In genomic region chr9:136726631-136727191, GRCh38 we compare ENCODE assay signal across 5 cellular contexts. TPM values are rescaled to one million over a fixed set of nuclear protein-coding genes. Genes with fewer than 3 reads are reported as not detected.
DNase-seq lines count a peak whose midpoint lies in the region; ATAC-seq lines count a peak whose summit lies in the region.

No MANE protein-coding gene starts in this region.

- H3K36me3 ChIP-seq in HUES64 (ENCODE audit: insufficient read depth, low read length) (peaks cover 50% of the 10 kb centered on the region), iPS-20b (ENCODE audit: insufficient read depth, low read depth, low read length) (peaks cover 48% of the 10 kb centered on the region)

- WGBS in HUES64, result 61% methylated on average over 18 of the region's 18 CpGs

- H3K4me1 ChIP-seq in HUES64 (ENCODE audit: insufficient read depth, low read length), result no peaks in the 10 kb centered on the region; the same call in 1 of the 2 replicates
- peaks cover 11% of the 10 kb centered on the region for H3K4me1 ChIP-seq in iPS-20b (ENCODE audit: insufficient read depth, low read length)

- no peak for ATAC-seq in GM19455 (IDR thresholded peaks at IDR 0.05; ENCODE audit: unreplicated experiment)
- ATAC-seq in HG03039 (IDR thresholded peaks at IDR 0.05; ENCODE audit: unreplicated experiment), result no peak

- peak; percentile 35 to 52 for DNase-seq in activated CD4-positive, alpha-beta T cell treated with anti-CD3 and anti-CD28 coated beads, Interleukin-2, amount 50 U/mL, for 48 hours

- H3K27me3 ChIP-seq in HUES64 (ENCODE audit: insufficient read depth, low read length) (peaks cover 13% of the 10 kb centered on the region), iPS-20b (ENCODE audit: insufficient read depth, low read length) (peaks cover 18% of the 10 kb centered on the region)

- H3K9ac ChIP-seq in HUES64 (ENCODE audit: low read depth, low read length) (peak overlapping the region; percentile 92), iPS-20b (ENCODE audit: low read depth, low read length) (peak overlapping the region; percentile 99; the same call in 1 of the 2 replicates)

- peak overlapping the region; percentile 4; the same call in 1 of the 2 replicates for H3K27ac ChIP-seq in HUES64 (ENCODE audit: low read depth, low read length)
- no peak overlapping the region for H3K27ac ChIP-seq in iPS-20b (ENCODE audit: low read length)

- H3K9me3 ChIP-seq in HUES64 (ENCODE audit: insufficient read depth, low read depth, low read length), result no peaks in the 10 kb centered on the region
- H3K9me3 ChIP-seq in iPS-20b (ENCODE audit: insufficient read depth, low read depth, low read length), result no peaks in the 10 kb centered on the region

- H3K4me3 ChIP-seq in HUES64 (ENCODE audit: low read length), result peak overlapping the region; percentile 95
- H3K4me3 ChIP-seq in iPS-20b (ENCODE audit: low read length), result peak overlapping the region; percentile 100

RNA-seq across cellular contexts. Expression of gene DIPK1B, which starts 14.3 kb away (rescaled TPM):
- 32.2 TPM for polyA plus RNA-seq in HUES64 (2013, experiment 1 of 2)
- polyA plus RNA-seq in HUES64 (2013, experiment 2 of 2), result 33.2 TPM

RNA-seq across cellular contexts. Expression of gene LCN10, which starts 16.0 kb away (rescaled TPM):
- polyA plus RNA-seq in HUES64 (2013, experiment 1 of 2), result 0.55 TPM
- polyA plus RNA-seq in HUES64 (2013, experiment 2 of 2), result 0.32 TPM

RNA-seq across cellular contexts. Expression of gene LCN6, which starts 21.6 kb away (rescaled TPM):
- polyA plus RNA-seq in HUES64 (2013, experiment 1 of 2), result not detected
- not detected for polyA plus RNA-seq in HUES64 (2013, experiment 2 of 2)

RNA-seq across cellular contexts. Expression of gene LCN8, which starts 31.3 kb away (rescaled TPM):
- polyA plus RNA-seq in HUES64 (2013, experiment 1 of 2), result not detected
- polyA plus RNA-seq in HUES64 (2013, experiment 2 of 2), result not detected

RNA-seq across cellular contexts. Expression of gene LCN15, which starts 37.6 kb away (rescaled TPM):
- polyA plus RNA-seq in HUES64 (2013, experiment 1 of 2), result 0.35 TPM
- 1.0 TPM for polyA plus RNA-seq in HUES64 (2013, experiment 2 of 2)
